ENCODE assay signal across 2 cellular contexts in genomic region chr1:156268336-156268735, GRCh38.
A peak's percentile ranks its signal among the peaks of the same experiment; 100 is the strongest.
TF ChIP-seq lines count a peak whose summit lies in the region.

No MANE protein-coding gene starts in this region.

TF ChIP-seq in HepG2, 621 proteins besides CTCF, POLR2A, EP300 and RAD21:
- TF ChIP-seq ZBTB39 (CRISPR knock-in tag; IDR thresholded peaks at IDR 0.05) (no peak), RBFOX2 (IDR thresholded peaks at IDR 0.05; ENCODE audit: low read depth, low read length) (0 out of 2 replicates have a peak, but pooled peaks have one; percentile 6), ZNF121 (CRISPR knock-in tag; IDR thresholded peaks at IDR 0.05) (no peak), AHDC1 (CRISPR knock-in tag; IDR thresholded peaks at IDR 0.05; ENCODE audit: borderline replicate concordance) (no peak), PAF1 (CRISPR knock-in tag; IDR thresholded peaks at IDR 0.05) (no peak)

TF ChIP-seq in GM12891, 5 proteins besides CTCF, POLR2A, EP300 and RAD21:
- no peak for TF ChIP-seq POLR2AphosphoS5 (IDR thresholded peaks at IDR 0.05; ENCODE audit: low read depth, low read length)
- TF ChIP-seq POU2F2 (IDR thresholded peaks at IDR 0.05; ENCODE audit: low read depth, low read length) = no peak
- TF ChIP-seq SPI1 (IDR thresholded peaks at IDR 0.05; ENCODE audit: low read depth, low read length) = no peak
- TF ChIP-seq PAX5 (IDR thresholded peaks at IDR 0.05; ENCODE audit: insufficient read depth, low read length, severe bottlenecking) = no peak
- TF ChIP-seq TAF1 (IDR thresholded peaks at IDR 0.05; ENCODE audit: low read depth, low read length) = no peak
